14 cellular contexts compared by ENCODE assay signal in the genomic region with DNA sequence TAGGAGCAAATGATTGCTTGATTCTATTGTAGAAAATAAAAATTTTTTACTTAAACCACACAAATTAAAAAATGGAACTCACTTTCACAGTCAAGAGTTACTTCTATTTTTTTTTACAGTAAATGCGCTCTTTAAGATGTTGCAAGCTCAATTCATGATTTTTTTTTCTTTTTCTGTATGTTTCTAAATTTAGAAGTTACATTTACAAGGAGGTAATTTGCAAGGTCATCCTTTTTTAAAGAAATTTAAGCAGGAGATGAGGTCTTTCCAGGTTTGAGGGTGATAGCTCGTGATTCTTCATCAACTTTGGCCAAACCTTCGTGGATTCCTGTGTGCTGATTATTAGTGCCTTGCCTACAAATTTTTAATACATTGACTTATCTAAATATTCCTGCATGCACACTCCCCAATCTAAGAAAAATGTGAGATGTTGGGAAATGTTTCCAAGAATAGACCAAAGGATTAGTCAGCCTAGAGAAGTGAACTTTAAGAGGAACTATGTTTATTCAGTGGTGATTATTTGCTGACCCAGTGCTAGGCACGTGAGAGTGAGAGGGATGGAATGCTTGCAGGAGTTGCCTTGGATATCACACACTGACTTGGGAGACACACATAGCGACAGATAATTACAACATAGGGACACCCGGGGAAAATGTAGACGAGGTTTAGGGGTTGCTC.
A peak's percentile ranks its signal among the peaks of the same experiment; 100 is the strongest.
DNase-seq lines count a peak whose midpoint lies in the region; ATAC-seq and TF ChIP-seq lines count a peak whose summit lies in the region.
"Had no signal": no experiment of that assay in that cellular context is flagged by ENCODE, and none has a peak within 500 bp of the region (broad histone marks: within the 10 kb centered on the region; RNA-seq: fewer than 3 reads in every experiment).

No MANE protein-coding gene starts in this region.

- DNase-seq in Calu3 = peak; percentile 40
- peak; percentile 57 for DNase-seq in NOMO-1 treated with DMSO at 0.1 percent for 48 hours (lab: John Stamatoyannopoulos, UW; ENCODE audit: unreplicated experiment)
- peak; percentile 7 to 78 for DNase-seq in fibroblast of lung (ENCODE audit: low read depth in 2 of 2)
- DNase-seq in naive thymus-derived CD4-positive, alpha-beta T cell = no peak
- DNase-seq in activated CD4-positive, alpha-beta T cell treated with anti-CD3 and anti-CD28 coated beads, Interleukin-2, amount 50 U/mL, for 4 hours = no peak
- no peak for DNase-seq in stimulated activated CD4-positive, alpha-beta T cell treated with anti-CD3 and anti-CD28 coated beads, Interleukin-4, amount 100 ng/mL, for 4 hours
- DNase-seq in NCI-H345 (lab: John Stamatoyannopoulos, UW) = no peak
- DNase-seq: activated CD4-positive, alpha-beta T cell treated with anti-CD3 and anti-CD28 coated beads for 48 hours; DMS53; occipital lobe; SHP77 treated with DMSO at 0.1 percent for 48 hours; T-helper 9 cell had no signal

- H3K27me3 Mint-ChIP-seq in Calu3 (ENCODE audit: unreplicated experiment) = no peaks in the 10 kb centered on the region
- peaks cover 0 to 9% (median 0%) of the 10 kb centered on the region in 5 donors for H3K27me3 Mint-ChIP-seq in naive thymus-derived CD4-positive, alpha-beta T cell

- no peak overlapping the region for H3K9ac ChIP-seq in fibroblast of lung (ENCODE audit: insufficient read depth, low read length)

- ATAC-seq in naive thymus-derived CD4-positive, alpha-beta T cell = peak; percentile 69
- ATAC-seq in HG02759 (IDR thresholded peaks at IDR 0.05; ENCODE audit: unreplicated experiment) = no peak

- no peak overlapping the region for H3K4me2 ChIP-seq in fibroblast of lung (ENCODE audit: extremely low read depth, insufficient read depth, low read length)

- H3K27ac Mint-ChIP-seq in Calu3 (ENCODE audit: unreplicated experiment) = no peak overlapping the region
- H3K27ac Mint-ChIP-seq in naive thymus-derived CD4-positive, alpha-beta T cell = no peak overlapping the region

- TF ChIP-seq CTCF in Calu3 (IDR thresholded peaks at IDR 0.05; ENCODE audit: unreplicated experiment) = no peak
- no peak for TF ChIP-seq CTCF in fibroblast of lung (conservative IDR thresholded peaks at IDR 0.05 in 1 of 2, IDR thresholded peaks at IDR 0.05 in 1 of 2; ENCODE audit: low read depth in 1 of 2, low read length in 2 of 2)

- peaks cover 25% of the 10 kb centered on the region for H3K4me1 Mint-ChIP-seq in Calu3 (ENCODE audit: low read depth, unreplicated experiment)
- peaks cover 0 to 22% (median 4%) of the 10 kb centered on the region in 7 donors for H3K4me1 Mint-ChIP-seq in naive thymus-derived CD4-positive, alpha-beta T cell

- no peaks in the 10 kb centered on the region for H3K36me3 ChIP-seq in fibroblast of lung (ENCODE audit: control insufficient read depth, insufficient read depth, low read length)
- H3K36me3 ChIP-seq in naive thymus-derived CD4-positive, alpha-beta T cell (ENCODE audit: control insufficient read depth in 2 of 3, insufficient read depth in 3 of 3, low read length in 3 of 3) = no peaks in the 10 kb centered on the region

- no TSS peak for BruUV-seq in Calu3 (replicated peaks; lab: Mats Ljungman, UMichigan)

- H3K9me3 ChIP-seq in fibroblast of lung (ENCODE audit: control insufficient read depth, insufficient read depth, low read depth, low read length) = no peaks in the 10 kb centered on the region
- no peaks in the 10 kb centered on the region for H3K9me3 ChIP-seq in naive thymus-derived CD4-positive, alpha-beta T cell (ENCODE audit: control insufficient read depth in 2 of 3, low read length in 3 of 3)

- POLR2A ChIA-PET in naive thymus-derived CD4-positive, alpha-beta T cell (lab: Charles Lee) = no interaction called here

- H3K9me3 Mint-ChIP-seq in Calu3 (ENCODE audit: low read depth, unreplicated experiment) = no peaks in the 10 kb centered on the region
- H3K9me3 Mint-ChIP-seq in naive thymus-derived CD4-positive, alpha-beta T cell = peaks cover 7 to 14% (median 10%) of the 10 kb centered on the region in 11 donors

- no peak overlapping the region for H3K27ac ChIP-seq in fibroblast of lung (ENCODE audit: insufficient read depth, low read length)
- no peak overlapping the region for H3K27ac ChIP-seq in naive thymus-derived CD4-positive, alpha-beta T cell (ENCODE audit: low read depth, low read length)
- H3K27ac ChIP-seq: coronary artery had no signal

- CTCF ChIA-PET in Calu3 (lab: Charles Lee) = no interaction called here
- CTCF ChIA-PET in naive thymus-derived CD4-positive, alpha-beta T cell (lab: Charles Lee) = no interaction called here

- intact Hi-C loops in Calu3 (cut with micrococcal nuclease; ENCODE audit: unreplicated experiment) = loop anchor here (5.0 kb wide), 1 partner anchor 183 kb away; no protein-coding TSS in a partner anchor
- intact Hi-C loops in naive thymus-derived CD4-positive, alpha-beta T cell (cut with micrococcal nuclease) = no loop called here

- no peak overlapping the region for H3K4me3 Mint-ChIP-seq in Calu3 (ENCODE audit: low read depth, unreplicated experiment)
- no peak overlapping the region for H3K4me3 Mint-ChIP-seq in naive thymus-derived CD4-positive, alpha-beta T cell

- H3K4me3 ChIP-seq in fibroblast of lung (replicated peaks in 1 of 4; ENCODE audit: control extremely low read depth in 1 of 4, insufficient read depth in 1 of 4, low read depth in 3 of 4, low read length in 4 of 4) = no peak overlapping the region
- no peak overlapping the region for H3K4me3 ChIP-seq in naive thymus-derived CD4-positive, alpha-beta T cell (ENCODE audit: low read length)
- H3K4me3 ChIP-seq: coronary artery had no signal

- no peaks in the 10 kb centered on the region for H3K79me2 ChIP-seq in fibroblast of lung (ENCODE audit: control insufficient read depth, insufficient read depth, low read length)

- no peaks in the 10 kb centered on the region for H4K20me1 ChIP-seq in fibroblast of lung (ENCODE audit: control insufficient read depth, extremely low read depth, insufficient read depth, low read length)

- no peaks in the 10 kb centered on the region for H3K36me3 Mint-ChIP-seq in Calu3 (ENCODE audit: insufficient read depth, unreplicated experiment)
- H3K36me3 Mint-ChIP-seq in naive thymus-derived CD4-positive, alpha-beta T cell = peaks cover 7 to 15% (median 10%) of the 10 kb centered on the region in 5 donors

- H3K27me3 ChIP-seq in fibroblast of lung (ENCODE audit: control insufficient read depth, insufficient read depth, low read length) = no peaks in the 10 kb centered on the region
- H3K27me3 ChIP-seq in naive thymus-derived CD4-positive, alpha-beta T cell (ENCODE audit: control insufficient read depth in 2 of 2, insufficient read depth in 2 of 2, low read length in 2 of 2) = no peaks in the 10 kb centered on the region

- no peaks in the 10 kb centered on the region for H3K4me1 ChIP-seq in fibroblast of lung (ENCODE audit: control insufficient read depth, extremely low read depth, insufficient read depth, low read length)
- H3K4me1 ChIP-seq in naive thymus-derived CD4-positive, alpha-beta T cell (ENCODE audit: control insufficient read depth in 2 of 2, insufficient read depth in 2 of 2, low read length in 2 of 2) = no peaks in the 10 kb centered on the region

- H2AFZ ChIP-seq in fibroblast of lung (ENCODE audit: low read length) = no peak overlapping the region

Comparison
In these comparisons a context has a peak if more than half of its experiments do, and no peak if none do; other contexts are left out.
1. DNase-seq: peak in Calu3 (single experiment), NOMO-1 treated with DMSO at 0.1 percent for 48 hours (single experiment) and fibroblast of lung (2 of 2); none in naive thymus-derived CD4-positive, alpha-beta T cell (0 of 9), activated CD4-positive, alpha-beta T cell treated with anti-CD3 and anti-CD28 coated beads, Interleukin-2, amount 50 U/mL, for 4 hours (0 of 2), stimulated activated CD4-positive, alpha-beta T cell treated with anti-CD3 and anti-CD28 coated beads, Interleukin-4, amount 100 ng/mL, for 4 hours (0 of 2) and NCI-H345 (single experiment).